ENCODE assay signal across 1 cellular context in genomic region chr22:38315801-38316339, GRCh38.
TF ChIP-seq lines count a peak whose summit lies in the region.

No MANE protein-coding gene starts in this region.

TF ChIP-seq in GM12878, 131 proteins besides CTCF, POLR2A, EP300 and RAD21:
- TF ChIP-seq KDM1A (IDR thresholded peaks at IDR 0.05; ENCODE audit: borderline replicate concordance), result no peak
- TF ChIP-seq SMAD1 (IDR thresholded peaks at IDR 0.05; ENCODE audit: low read depth, partially characterized antibody), result no peak
- TF ChIP-seq MEF2A (IDR thresholded peaks at IDR 0.05; ENCODE audit: insufficient read depth, low read depth, low read length), result no peak
- TF ChIP-seq ZBTB33 (IDR thresholded peaks at IDR 0.05), result no peak
- TF ChIP-seq KAT2A (conservative IDR thresholded peaks at IDR 0.05; ENCODE audit: control insufficient read depth, low read depth, low read length), result no peak
- no peak for TF ChIP-seq GATAD2B (conservative IDR thresholded peaks at IDR 0.05; ENCODE audit: low read depth)
- no peak for TF ChIP-seq USF2 (IDR thresholded peaks at IDR 0.05; ENCODE audit: borderline replicate concordance, low read depth, low read length)
TF ChIP-seq in GM12878: peak in this region for 0.
